In genomic region chr16:66483689-66484452, GRCh38 we compare ENCODE assay signal across 8 cellular contexts. TPM values are rescaled to one million over a fixed set of nuclear protein-coding genes. Genes with fewer than 3 reads are reported as not detected.
DNase-seq lines count a peak whose midpoint lies in the region; TF ChIP-seq lines count a peak whose summit lies in the region.

No MANE protein-coding gene starts in this region.

- DNase-seq in COR-L47 (lab: John Stamatoyannopoulos, UW) (peak; percentile 54), GM20000 (ENCODE audit: low spot score) (peak; percentile 84), SK-N-SH (peak; percentile 90), glomerular visceral epithelial cell (ENCODE audit: extremely low spot score) (peak; percentile 78), posterior cingulate gyrus (peak; percentile 61 to 97 (median 82)), ureter (ENCODE audit: low spot score) (peak; percentile 84)
- peak; percentile 75 for DNase-seq in activated naive CD4-positive, alpha-beta T cell treated with Interleukin-2 at 50 U/mL for 16 hours

- no peak overlapping the region for H3K9ac ChIP-seq in SK-N-SH

- no peak overlapping the region for H3K27ac ChIP-seq in SK-N-SH (ENCODE audit: low read depth in 2 of 2, low read length in 1 of 2)

- no peak overlapping the region for H3K4me2 ChIP-seq in SK-N-SH

- TF ChIP-seq CTCF in GM20000 (IDR thresholded peaks at IDR 0.05; ENCODE audit: extremely low read depth, missing control alignments) (peak; percentile 98), LNCAP (IDR thresholded peaks at IDR 0.05) (peak; percentile 98), SK-N-SH (IDR thresholded peaks at IDR 0.05) (peak; percentile 95)

- no peaks in the 10 kb centered on the region for H3K27me3 ChIP-seq in SK-N-SH (ENCODE audit: insufficient read depth)

- intact Hi-C loops in posterior cingulate gyrus (cut with DNase I), result loop anchor here (1.0 kb wide), 1 partner anchor 78 kb away; no protein-coding TSS in a partner anchor

- peak; percentile 93 for TF ChIP-seq RAD21 in SK-N-SH (IDR thresholded peaks at IDR 0.05; ENCODE audit: low read length)

- TF ChIP-seq EP300 in SK-N-SH (IDR thresholded peaks at IDR 0.05; ENCODE audit: borderline replicate concordance in 1 of 2, low read depth in 1 of 2, low read length in 1 of 2), result no peak

- H4K20me1 ChIP-seq in SK-N-SH (ENCODE audit: insufficient read depth), result no peaks in the 10 kb centered on the region

- no peaks in the 10 kb centered on the region for H3K79me2 ChIP-seq in SK-N-SH (ENCODE audit: insufficient read depth)

- H2AFZ ChIP-seq in SK-N-SH (ENCODE audit: low read depth), result no peak overlapping the region

- peak overlapping the region in 1 of 2 experiments; percentile 41; a peak in 1 of 4 replicates for H3K4me3 ChIP-seq in SK-N-SH (ENCODE audit: low read depth in 2 of 2, low read length in 1 of 2)

- peaks cover 4% of the 10 kb centered on the region for H3F3A ChIP-seq in SK-N-SH (replicated peaks; ENCODE audit: insufficient read depth)

- H3K4me1 ChIP-seq in SK-N-SH (ENCODE audit: control insufficient read depth in 1 of 2, insufficient read depth in 2 of 2, low read depth in 1 of 2, low read length in 1 of 2), result peaks cover 10% of the 10 kb centered on the region in 2 experiments; a peak in 2 of 4 replicates

- POLR2A ChIA-PET in SK-N-SH (lab: Yijun Ruan, JAX), result no interaction called here

- CTCF ChIA-PET in SK-N-SH (lab: Yijun Ruan, JAX), result interaction anchor here (0.6 to 22.3 kb wide), 11 partner anchors 8 to 127 kb away, joined by 3 to 299 read pairs (median 4); partner anchors contain the start of gene CDH5

- H3K9me3 ChIP-seq in SK-N-SH, result no peaks in the 10 kb centered on the region

- 32% methylated on average over 14 of the region's 14 CpGs for WGBS in SK-N-SH (ENCODE audit: low lambda C conversion rate)

- H3K9me2 ChIP-seq in SK-N-SH, result no peaks in the 10 kb centered on the region

- H3K36me3 ChIP-seq in SK-N-SH (replicated peaks in 1 of 2; ENCODE audit: control insufficient read depth in 1 of 2, insufficient read depth in 2 of 2, low read length in 1 of 2), result no peaks in the 10 kb centered on the region

TF ChIP-seq in SK-N-SH, 30 proteins besides CTCF, POLR2A, EP300 and RAD21:
- TF ChIP-seq SMC3 (IDR thresholded peaks at IDR 0.05; ENCODE audit: low read depth, low read length), result peak; percentile 97
- no peak for TF ChIP-seq POLR2AphosphoS5 (IDR thresholded peaks at IDR 0.05; ENCODE audit: low read depth, low read length)
- no peak for TF ChIP-seq GABPA (IDR thresholded peaks at IDR 0.05; ENCODE audit: low read depth)

RNA-seq across cellular contexts. Expression of gene BEAN1, which starts 56.8 kb away (rescaled TPM):
- polyA plus RNA-seq in SK-N-SH (2012; rRNA removed), result 0.07 TPM in 1 of 2 replicates, not detected in the other
- polyA plus RNA-seq in SK-N-SH (2012; cell fraction: cytosol; rRNA removed), result 0.08 and 0.15 TPM in 2 replicates
- 0.05 and 0.11 TPM in 2 replicates for polyA plus RNA-seq in SK-N-SH (2012; cell fraction: nucleus; rRNA removed)
- total RNA-seq in ureter, result 1.6 TPM
